1 cellular context compared by ENCODE assay signal in genomic region chr3:106029941-106030619, GRCh38.
TF ChIP-seq lines count a peak whose summit lies in the region.

No MANE protein-coding gene starts in this region.

TF ChIP-seq in SK-N-SH treated with all-trans-retinoic acid at 6 μM for 48 hours, 23 proteins besides CTCF, POLR2A, EP300 and RAD21 (continued from another document):
- TF ChIP-seq ZFP30 (CRISPR knock-in tag; IDR thresholded peaks at IDR 0.05) (no peak), SNAI2 (CRISPR knock-in tag; IDR thresholded peaks at IDR 0.05) (no peak)
